8 cellular contexts compared by ENCODE assay signal in the genomic region with DNA sequence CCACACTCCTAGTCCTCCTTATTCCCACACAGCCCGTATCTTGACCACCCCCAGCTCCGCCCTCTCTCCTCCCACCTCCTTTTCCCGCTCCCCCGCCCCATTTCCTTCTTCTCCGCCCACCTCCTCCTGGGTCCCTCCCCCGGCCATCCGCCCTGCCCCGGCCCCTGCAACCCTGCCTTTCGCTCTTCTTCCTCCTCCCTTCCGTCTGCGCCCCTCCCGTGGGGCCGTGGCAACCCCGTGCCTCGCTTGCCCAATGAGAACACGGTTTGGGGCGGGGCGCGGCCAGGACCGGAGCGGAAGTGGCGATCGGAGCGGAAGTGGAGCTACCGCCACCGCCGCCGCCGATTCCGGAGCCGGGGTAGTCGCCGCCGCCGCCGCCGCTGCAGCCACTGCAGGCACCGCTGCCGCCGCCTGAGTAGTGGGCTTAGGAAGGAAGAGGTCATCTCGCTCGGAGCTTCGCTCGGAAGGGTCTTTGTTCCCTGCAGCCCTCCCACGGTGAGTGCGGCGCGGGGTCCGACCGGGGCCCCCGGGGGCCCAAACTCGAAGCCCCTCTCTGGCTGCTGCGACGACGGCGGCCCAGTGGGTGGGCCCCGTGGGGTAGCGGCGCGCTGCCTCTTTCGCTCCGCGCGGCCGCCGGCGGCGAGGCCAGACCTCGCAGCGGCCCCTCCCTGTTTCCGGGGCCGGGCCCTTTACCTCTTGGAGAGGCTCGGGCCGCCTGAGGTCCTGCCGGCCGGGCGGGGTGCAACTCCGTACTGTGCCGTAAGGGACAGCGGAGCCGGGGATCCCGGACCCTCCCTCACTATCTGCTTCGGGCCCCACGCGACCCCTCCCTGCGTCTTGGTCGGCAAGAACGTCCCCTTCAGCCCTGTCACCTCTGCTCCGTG. TPM values are rescaled to one million over a fixed set of nuclear protein-coding genes. Genes with fewer than 3 reads are reported as not detected.
DNase-seq lines count a peak whose midpoint lies in the region; ATAC-seq and TF ChIP-seq lines count a peak whose summit lies in the region.

A gene (plus strand): TSS at position 314 of the 884 bp plus-strand sequence. CDS start 15,829 bp downstream, outside the sequence.

- TF ChIP-seq POLR2A in Peyer's patch (IDR thresholded peaks at IDR 0.05) (peak; percentile 84 to 88), esophagus muscularis mucosa (IDR thresholded peaks at IDR 0.05; ENCODE audit: low read depth) (peak; percentile 70)

- H3K27ac ChIP-seq in KMS-11 = peak within 1 kb of the TSS; percentile 73
- peak within 1 kb of the TSS; percentile 93 to 100 (median 98) for H3K27ac ChIP-seq in Peyer's patch
- H3K27ac ChIP-seq in esophagus muscularis mucosa (replicated peaks in 1 of 4) = peak within 1 kb of the TSS; percentile 95 to 99 (median 98)

- no peaks in the 10 kb centered on the region for H3K27me3 ChIP-seq in KMS-11 (ENCODE audit: insufficient read depth, low read depth)
- no peaks in the 10 kb centered on the region for H3K27me3 ChIP-seq in Peyer's patch
- H3K27me3 ChIP-seq in esophagus muscularis mucosa = no peaks in the 10 kb centered on the region

- peaks cover 51% of the 10 kb centered on the region for H3K79me2 ChIP-seq in KMS-11 (ENCODE audit: insufficient read depth, low read depth)

- peaks cover 28% of the 10 kb centered on the region for H4K20me1 ChIP-seq in KMS-11 (ENCODE audit: insufficient read depth)

- TF ChIP-seq CTCF in KMS-11 (conservative IDR thresholded peaks at IDR 0.05; ENCODE audit: low read depth, low read length) (no peak), Peyer's patch (IDR thresholded peaks at IDR 0.05) (peak in 3 of 6 experiments; percentile 42 to 48 (median 46)), esophagus muscularis mucosa (IDR thresholded peaks at IDR 0.05) (peak in 1 of 3 experiments; percentile 45)

- DNase-seq in DMS79 (lab: John Stamatoyannopoulos, UW) = peak; percentile 81
- DNase-seq in Peyer's patch = peak; percentile 98 to 99 (median 99)
- DNase-seq in activated T-cell treated with anti-CD3 and anti-CD28 coated beads, Interleukin-2, amount 50 U/mL, for 48 hours = peak; percentile 99
- DNase-seq in esophagus muscularis mucosa (ENCODE audit: extremely low spot score) = peak; percentile 100
- DNase-seq in myocyte (ENCODE audit: low read depth) = peak; percentile 99
- DNase-seq in stimulated activated CD8-positive, alpha-beta memory T cell treated with anti-CD3 and anti-CD28 coated beads, Interleukin-7, amount 100 ng/mL, for 48 hours (ENCODE audit: extremely low read depth in 1 of 2, low read depth in 1 of 2) = peak; percentile 97 to 98

- H3K9ac ChIP-seq in KMS-11 = peak within 1 kb of the TSS; percentile 87

- WGBS in esophagus muscularis mucosa = under 1% methylated on average over 50 of the region's 89 CpGs

- H3K4me1 ChIP-seq in KMS-11 (ENCODE audit: low read depth, poor library complexity, severe bottlenecking) (peaks cover 45% of the 10 kb centered on the region), Peyer's patch (peaks cover 0 to 44% (median 6%) of the 10 kb centered on the region in 4 donors), esophagus muscularis mucosa (peaks cover 43 to 55% (median 53%) of the 10 kb centered on the region in 4 donors)

- peak within 1 kb of the TSS; percentile 64 for H2AFZ ChIP-seq in KMS-11 (ENCODE audit: low read depth)

- H3K4me3 ChIP-seq in KMS-11 (IDR thresholded peaks at IDR 0.05; ENCODE audit: insufficient read depth, low read depth, low read length) (peak within 1 kb of the TSS; percentile 60), Peyer's patch (peak within 1 kb of the TSS; percentile 76 to 100 (median 96)), esophagus muscularis mucosa (peak within 1 kb of the TSS; percentile 83 to 98 (median 90))

- ATAC-seq in GM21723 (IDR thresholded peaks at IDR 0.05; ENCODE audit: unreplicated experiment) = peak; percentile 89

- no peaks in the 10 kb centered on the region for H3K36me3 ChIP-seq in KMS-11 (ENCODE audit: insufficient read depth)
- no peaks in the 10 kb centered on the region for H3K36me3 ChIP-seq in Peyer's patch
- peaks cover 0 to 6% (median 0%) of the 10 kb centered on the region in 4 donors for H3K36me3 ChIP-seq in esophagus muscularis mucosa

- no peak for TF ChIP-seq EP300 in esophagus muscularis mucosa (IDR thresholded peaks at IDR 0.05)

- intact Hi-C loops in esophagus muscularis mucosa (cut with DNase I) = loop anchor here (5.0 to 10.0 kb wide), 2 partner anchors 82 to 671 kb away; a partner anchor contains a TSS

- H3K9me3 ChIP-seq in Peyer's patch (no peaks in the 10 kb centered on the region), esophagus muscularis mucosa (no peaks in the 10 kb centered on the region)

- H3K4me2 ChIP-seq in KMS-11 = peak within 1 kb of the TSS; percentile 93

RNA-seq across cellular contexts. Expression of the gene that starts here (rescaled TPM):
- total RNA-seq in Peyer's patch (100 to 1,000 TPM; 105 to 174 (median 125) TPM), esophagus muscularis mucosa (100 to 1,000 TPM; 121 to 140 (median 130) TPM), myocyte (53.6 TPM in 2 replicates)
- polyA plus RNA-seq in myocyte (2012) = 97.2 TPM

Comparison
In these comparisons a context has a peak if more than half of its experiments do, and no peak if none do; other contexts are left out.
1. Peak in every context shown above with its lines: DNase-seq, ATAC-seq, H3K4me3 ChIP-seq and H3K27ac ChIP-seq.